In the genomic region with DNA sequence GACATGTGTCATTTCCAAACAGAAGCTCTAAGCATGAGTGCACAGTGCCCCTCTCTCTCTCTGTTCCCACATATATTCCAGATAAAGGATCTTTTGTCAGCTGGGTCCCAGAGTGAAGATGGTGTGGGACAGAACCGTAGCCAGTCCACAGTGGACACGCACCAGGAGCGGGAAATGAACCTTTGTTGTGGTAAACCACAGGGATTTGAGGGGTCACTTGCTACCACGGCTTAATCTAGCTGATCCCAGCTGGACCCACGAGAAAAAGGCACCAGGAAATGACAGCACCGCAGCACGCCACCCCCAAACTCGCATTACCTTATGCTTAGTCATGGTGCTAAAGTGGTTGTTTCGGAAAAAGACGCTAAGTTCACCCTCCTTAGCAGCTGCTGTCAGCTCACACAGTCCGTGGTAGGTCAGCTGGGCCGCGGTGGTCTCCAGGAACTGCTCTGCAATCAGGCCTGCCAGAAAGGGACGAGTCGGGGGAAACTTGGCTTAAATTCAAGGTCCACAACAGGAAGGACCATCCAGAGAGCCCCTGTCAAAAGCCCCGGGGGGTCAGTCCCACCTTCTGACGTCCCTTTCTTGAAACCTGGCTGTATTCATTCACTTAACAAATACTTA, we compare ENCODE assay signal across 13 cellular contexts. TPM values are rescaled to one million over a fixed set of nuclear protein-coding genes. Genes with fewer than 3 reads are reported as not detected.
DNase-seq lines count a peak whose midpoint lies in the region; ATAC-seq, FAIRE-seq and TF ChIP-seq lines count a peak whose summit lies in the region.
"Had no signal": no experiment of that assay in that cellular context is flagged by ENCODE, and none has a peak within 500 bp of the region (broad histone marks: within the 10 kb centered on the region; RNA-seq: fewer than 3 reads in every experiment).

No MANE protein-coding gene starts in this region.

- no peaks in the 10 kb centered on the region for H3K9me3 ChIP-seq in astrocyte (ENCODE audit: insufficient read depth, low read depth, low read length)
- H3K9me3 ChIP-seq in naive thymus-derived CD4-positive, alpha-beta T cell (ENCODE audit: control insufficient read depth in 2 of 3, low read length in 3 of 3) = no peaks in the 10 kb centered on the region
- H3K9me3 ChIP-seq: thyroid gland had no signal

- DNase-seq in Ammon's horn (ENCODE audit: low spot score) (peak; percentile 63), HK-2 (ENCODE audit: unreplicated experiment) (peak; percentile 65), astrocyte (ENCODE audit: low read depth) (peak; percentile 93), NOMO-1 treated with DMSO at 0.1 percent for 48 hours (lab: John Stamatoyannopoulos, UW; ENCODE audit: unreplicated experiment) (no peak), NCI-H526 treated with DMSO at 0.1 percent for 48 hours (lab: John Stamatoyannopoulos, UW) (no peak), NCI-H1436 treated with DMSO at 0.1 percent for 48 hours (lab: John Stamatoyannopoulos, UW) (no peak), NCI-H1092 (lab: John Stamatoyannopoulos, UW) (no peak)
- DNase-seq in naive thymus-derived CD4-positive, alpha-beta T cell = no peak
- DNase-seq: DMS 273 treated with DMSO at 0.1 percent for 48 hours, NCI-H2081, SIG-M5, thyroid gland had no signal

- POLR2A ChIA-PET in naive thymus-derived CD4-positive, alpha-beta T cell (lab: Charles Lee) = interaction anchor here (0.6 to 1.8 kb wide), 8 partner anchors 11 to 195 kb away, joined by 3 to 7 read pairs (median 4); no protein-coding TSS in a partner anchor

- intact Hi-C loops in naive thymus-derived CD4-positive, alpha-beta T cell (cut with micrococcal nuclease) = loop anchor here in 1 of 2 donors (10.0 kb wide), 2 partner anchors 164 to 534 kb away; no protein-coding TSS in a partner anchor

- peak overlapping the region; percentile 92 for H3K27ac Mint-ChIP-seq in astrocyte (ENCODE audit: unreplicated experiment)
- H3K27ac Mint-ChIP-seq in naive thymus-derived CD4-positive, alpha-beta T cell = peak overlapping the region in 8 of 9 donors; percentile 18 to 88 (median 66)

- H3K27ac ChIP-seq in astrocyte (ENCODE audit: low read depth, low read length) = peak overlapping the region; percentile 79
- H3K27ac ChIP-seq in naive thymus-derived CD4-positive, alpha-beta T cell (ENCODE audit: low read depth, low read length) = peak overlapping the region; percentile 45
- H3K27ac ChIP-seq: thyroid gland had no signal

- no peak for TF ChIP-seq CTCF in astrocyte (IDR thresholded peaks at IDR 0.05; ENCODE audit: insufficient read depth, low read depth, low read length)

- ATAC-seq in naive thymus-derived CD4-positive, alpha-beta T cell = no peak

- H2AFZ ChIP-seq in astrocyte (ENCODE audit: low read depth, low read length) = peak overlapping the region; percentile 24

- H3K9me3 Mint-ChIP-seq in astrocyte (ENCODE audit: unreplicated experiment) = peaks cover 2% of the 10 kb centered on the region
- no peaks in the 10 kb centered on the region for H3K9me3 Mint-ChIP-seq in naive thymus-derived CD4-positive, alpha-beta T cell

- no peaks in the 10 kb centered on the region for H3K79me2 ChIP-seq in astrocyte (ENCODE audit: insufficient read depth, low read length)

- no peaks in the 10 kb centered on the region for H3K27me3 Mint-ChIP-seq in astrocyte (ENCODE audit: low read depth, unreplicated experiment)
- no peaks in the 10 kb centered on the region for H3K27me3 Mint-ChIP-seq in naive thymus-derived CD4-positive, alpha-beta T cell

- H4K20me1 ChIP-seq in astrocyte (ENCODE audit: insufficient read depth, low read length) = no peaks in the 10 kb centered on the region

- H3K4me3 ChIP-seq in astrocyte (ENCODE audit: insufficient read depth, low read depth, low read length) = peak overlapping the region; percentile 27
- no peak overlapping the region for H3K4me3 ChIP-seq in naive thymus-derived CD4-positive, alpha-beta T cell (ENCODE audit: low read length)
- H3K4me3 ChIP-seq: thyroid gland had no signal

- H3K4me3 Mint-ChIP-seq in astrocyte (ENCODE audit: unreplicated experiment) = peak overlapping the region; percentile 45
- H3K4me3 Mint-ChIP-seq in naive thymus-derived CD4-positive, alpha-beta T cell = peak overlapping the region in 2 of 10 donors; percentile 7 to 15

- peaks cover 11% of the 10 kb centered on the region for H3K36me3 Mint-ChIP-seq in astrocyte (ENCODE audit: low read depth, unreplicated experiment)
- peaks cover 9 to 46% (median 19%) of the 10 kb centered on the region in 5 donors for H3K36me3 Mint-ChIP-seq in naive thymus-derived CD4-positive, alpha-beta T cell

- peaks cover 38% of the 10 kb centered on the region for H3K4me1 Mint-ChIP-seq in astrocyte (ENCODE audit: low read depth, unreplicated experiment)
- peaks cover 25 to 54% (median 48%) of the 10 kb centered on the region in 7 donors for H3K4me1 Mint-ChIP-seq in naive thymus-derived CD4-positive, alpha-beta T cell

- peaks cover 31% of the 10 kb centered on the region for H3K4me1 ChIP-seq in astrocyte (ENCODE audit: insufficient read depth, low read length)
- H3K4me1 ChIP-seq in naive thymus-derived CD4-positive, alpha-beta T cell (ENCODE audit: control insufficient read depth in 2 of 2, insufficient read depth in 2 of 2, low read length in 2 of 2) = peaks cover 11 to 44% of the 10 kb centered on the region in 2 donors

- H3K36me3 ChIP-seq in astrocyte (ENCODE audit: insufficient read depth, low read length) = no peaks in the 10 kb centered on the region
- H3K36me3 ChIP-seq in naive thymus-derived CD4-positive, alpha-beta T cell (ENCODE audit: control insufficient read depth in 2 of 3, insufficient read depth in 3 of 3, low read length in 3 of 3) = peaks cover 0 to 67% (median 14%) of the 10 kb centered on the region in 3 experiments

- FAIRE-seq in astrocyte (lab: Jason Lieb, UNC) = peak; percentile 52
- FAIRE-seq: endometrium had no signal

- H3K9ac ChIP-seq in astrocyte (ENCODE audit: low read length) = peak overlapping the region; percentile 71

- CTCF ChIA-PET in naive thymus-derived CD4-positive, alpha-beta T cell (lab: Charles Lee) = interaction anchor here (0.6 to 7.8 kb wide), 7 partner anchors 20 to 77 kb away, joined by 3 to 56 read pairs (median 3); no protein-coding TSS in a partner anchor

- H3K27me3 ChIP-seq in astrocyte (ENCODE audit: insufficient read depth, low read length) = no peaks in the 10 kb centered on the region
- no peaks in the 10 kb centered on the region for H3K27me3 ChIP-seq in naive thymus-derived CD4-positive, alpha-beta T cell (ENCODE audit: control insufficient read depth in 2 of 2, insufficient read depth in 2 of 2, low read length in 2 of 2)
- H3K27me3 ChIP-seq: thyroid gland had no signal

- H3K4me2 ChIP-seq in astrocyte (ENCODE audit: low read length) = peak overlapping the region; percentile 77

RNA-seq across cellular contexts. Expression of a gene that starts 7.5 kb away (rescaled TPM):
- 8.5 and 8.8 TPM in 2 replicates for total RNA-seq in astrocyte
- 10 to 100 TPM; 24.6 to 53.4 (median 29.9) TPM for total RNA-seq in naive thymus-derived CD4-positive, alpha-beta T cell
- polyA plus RNA-seq in naive thymus-derived CD4-positive, alpha-beta T cell = 10 to 100 TPM; 12.8 to 33.1 TPM

RNA-seq across cellular contexts. Expression of a gene that starts 9.1 kb away (rescaled TPM):
- total RNA-seq in astrocyte = 14.3 and 17.6 TPM in 2 replicates
- total RNA-seq in naive thymus-derived CD4-positive, alpha-beta T cell = 10 to 100 TPM; 13.3 to 41.8 (median 17.2) TPM
- polyA plus RNA-seq in naive thymus-derived CD4-positive, alpha-beta T cell = 10 to 100 TPM; 54.6 to 68.8 TPM

RNA-seq across cellular contexts. Expression of a gene that starts 17.1 kb away (rescaled TPM):
- not detected in 2 replicates for total RNA-seq in astrocyte
- not detected for total RNA-seq in naive thymus-derived CD4-positive, alpha-beta T cell
- polyA plus RNA-seq in naive thymus-derived CD4-positive, alpha-beta T cell = under 1 TPM; 0.17 to 0.38 TPM

RNA-seq across cellular contexts. Expression of a gene that starts 24.5 kb away (rescaled TPM):
- total RNA-seq in astrocyte = 177 and 189 TPM in 2 replicates
- 100 to 1,000 TPM; 101 to 169 (median 136) TPM for total RNA-seq in naive thymus-derived CD4-positive, alpha-beta T cell
- polyA plus RNA-seq in naive thymus-derived CD4-positive, alpha-beta T cell = 100 to 1,000 TPM; 109 to 179 TPM

RNA-seq across cellular contexts. Expression of a gene that starts 37.2 kb away (rescaled TPM):
- total RNA-seq in astrocyte = 0.29 and 0.73 TPM in 2 replicates
- 1 to 10 TPM in 4 of 5 experiments, under 1 TPM in 1; 0.37 to 9.4 (median 1.9) TPM for total RNA-seq in naive thymus-derived CD4-positive, alpha-beta T cell
- under 1 TPM; 0.08 to 0.17 TPM for polyA plus RNA-seq in naive thymus-derived CD4-positive, alpha-beta T cell

Comparison
In these comparisons a context has a peak if more than half of its experiments do, and no peak if none do; other contexts are left out.
1. DNase-seq: peak in Ammon's horn (single experiment), HK-2 (single experiment) and astrocyte (single experiment); none in naive thymus-derived CD4-positive, alpha-beta T cell (0 of 9), NOMO-1 treated with DMSO at 0.1 percent for 48 hours (single experiment), NCI-H526 treated with DMSO at 0.1 percent for 48 hours (single experiment), NCI-H1436 treated with DMSO at 0.1 percent for 48 hours (single experiment) and NCI-H1092 (single experiment).